Comparison of ENCODE assay signal across 1 cellular context in genomic region chr4:54571293-54571723, GRCh38.
A peak's percentile ranks its signal among the peaks of the same experiment; 100 is the strongest.
TF ChIP-seq lines count a peak whose summit lies in the region.

No MANE protein-coding gene starts in this region.

TF ChIP-seq in K562, 482 proteins besides CTCF, POLR2A, EP300 and RAD21 (continued from another document and continues in another):
- TF ChIP-seq MBD1 (CRISPR knock-in tag; IDR thresholded peaks at IDR 0.05) (no peak), ZNF174 (CRISPR knock-in tag; IDR thresholded peaks at IDR 0.05) (no peak), COPS2 (conservative IDR thresholded peaks at IDR 0.05) (no peak), ETS2 (tag; IDR thresholded peaks at IDR 0.05; ENCODE audit: borderline replicate concordance, poor library complexity, severe bottlenecking) (no peak), BDP1 (IDR thresholded peaks at IDR 0.05; ENCODE audit: insufficient read depth, insufficient read length) (no peak), PRMT5 (CRISPR knock-in tag; IDR thresholded peaks at IDR 0.05) (no peak), ARHGAP35 (IDR thresholded peaks at IDR 0.05; ENCODE audit: partially characterized antibody) (no peak), PHF21A (IDR thresholded peaks at IDR 0.05; ENCODE audit: borderline replicate concordance, low read depth) (no peak), NCOA1 (IDR thresholded peaks at IDR 0.05; ENCODE audit: low read depth) (peak; percentile 90), ZNF41 (CRISPR knock-in tag; conservative IDR thresholded peaks at IDR 0.05) (peak; percentile 79; the same call in 1 of the 2 replicates), ZBTB1 (CRISPR knock-in tag; IDR thresholded peaks at IDR 0.05; ENCODE audit: borderline replicate concordance, low read depth) (no peak), TAF1 (IDR thresholded peaks at IDR 0.05; ENCODE audit: control insufficient read depth, extremely low read depth, insufficient read depth, low read length, severe bottlenecking) (peak; percentile 42), FOSL1 (tag; conservative IDR thresholded peaks at IDR 0.05) (peak; percentile 85), POLR2AphosphoS2 (IDR thresholded peaks at IDR 0.05; ENCODE audit: low read length) (no peak), CCAR2 (IDR thresholded peaks at IDR 0.05; ENCODE audit: low read depth, low read length) (no peak), CC2D1A (IDR thresholded peaks at IDR 0.05) (peak; percentile 93), RREB1 (CRISPR knock-in tag; IDR thresholded peaks at IDR 0.05) (0 out of 2 replicates have a peak, but pooled peaks have one; percentile 67), NRF1 (conservative IDR thresholded peaks at IDR 0.05 in 1 of 2, IDR thresholded peaks at IDR 0.05 in 1 of 2) (peak; percentile 42 to 51; a peak in 3 of 4 replicates), ZNF699 (CRISPR knock-in tag; IDR thresholded peaks at IDR 0.05; ENCODE audit: insufficient replicate concordance) (no peak), CBX8 (IDR thresholded peaks at IDR 0.05; ENCODE audit: borderline replicate concordance, extremely low read depth, low read depth, low read length, poor library complexity, severe bottlenecking) (no peak), ZEB2 (IDR thresholded peaks at IDR 0.05) (peak; percentile 72), NFATC3 (IDR thresholded peaks at IDR 0.05) (peak; percentile 86; the same call in 1 of the 2 replicates), ZNF431 (CRISPR knock-in tag; IDR thresholded peaks at IDR 0.05) (no peak), BRCA1 (IDR thresholded peaks at IDR 0.05) (no peak), BRCA1 (CRISPR knock-in tag; IDR thresholded peaks at IDR 0.05) (no peak), ESRRB (CRISPR knock-in tag; IDR thresholded peaks at IDR 0.05; ENCODE audit: borderline replicate concordance) (no peak), NEUROD1 (IDR thresholded peaks at IDR 0.05; ENCODE audit: borderline replicate concordance, low read depth, low read length, partially characterized antibody) (peak; percentile 73), ZC3H11A (IDR thresholded peaks at IDR 0.05; ENCODE audit: low read depth, low read length) (no peak), NFRKB (IDR thresholded peaks at IDR 0.05; ENCODE audit: low read depth) (0 out of 2 replicates have a peak, but pooled peaks have one; percentile 23), SRSF3 (IDR thresholded peaks at IDR 0.05; ENCODE audit: insufficient read depth, low read length) (no peak), ZNF146 (CRISPR knock-in tag; IDR thresholded peaks at IDR 0.05; ENCODE audit: unreplicated experiment) (no peak), NBN (IDR thresholded peaks at IDR 0.05; ENCODE audit: low read depth) (peak; percentile 57; the same call in 1 of the 2 replicates), HCFC1 (IDR thresholded peaks at IDR 0.05; ENCODE audit: low read depth, low read length) (peak; percentile 15; the same call in 1 of the 2 replicates), FOXK1 (CRISPR knock-in tag; IDR thresholded peaks at IDR 0.05; ENCODE audit: borderline replicate concordance) (no peak), SMARCA5 (IDR thresholded peaks at IDR 0.05) (no peak), FOXM1 (IDR thresholded peaks at IDR 0.05; ENCODE audit: low read depth) (peak; percentile 93), FOXM1 (CRISPR knock-in tag; IDR thresholded peaks at IDR 0.05; ENCODE audit: low read depth) (no peak), GTF2B (IDR thresholded peaks at IDR 0.05; ENCODE audit: extremely low read depth, insufficient read length) (no peak), TBP (optimal IDR thresholded peaks at IDR 0.05; ENCODE audit: low read depth, low read length) (no peak), IFI16 (CRISPR knock-in tag; IDR thresholded peaks at IDR 0.05) (no peak), NFIC (IDR thresholded peaks at IDR 0.05) (peak; percentile 95), POLR3G (IDR thresholded peaks at IDR 0.05; ENCODE audit: extremely low read depth, insufficient read length, insufficient replicate concordance) (no peak), MYNN (IDR thresholded peaks at IDR 0.05) (peak; percentile 93), MYNN (CRISPR knock-in tag; IDR thresholded peaks at IDR 0.05) (no peak), CBX1 (IDR thresholded peaks at IDR 0.05; ENCODE audit: low read depth) (0 out of 2 replicates have a peak, but pooled peaks have one; percentile 45), ZNF133 (CRISPR knock-in tag; IDR thresholded peaks at IDR 0.05) (no peak), SIN3A (IDR thresholded peaks at IDR 0.05; ENCODE audit: borderline replicate concordance in 2 of 2, control insufficient read depth in 1 of 2, low read depth in 2 of 2, low read length in 2 of 2) (no peak), ELF2 (CRISPR knock-in tag; IDR thresholded peaks at IDR 0.05) (no peak), PTTG1 (tag; IDR thresholded peaks at IDR 0.05; ENCODE audit: low read depth) (no peak), ZSCAN32 (CRISPR knock-in tag; IDR thresholded peaks at IDR 0.05) (no peak; the same call in 1 of the 2 replicates)
- TF ChIP-seq, protein P1, sequence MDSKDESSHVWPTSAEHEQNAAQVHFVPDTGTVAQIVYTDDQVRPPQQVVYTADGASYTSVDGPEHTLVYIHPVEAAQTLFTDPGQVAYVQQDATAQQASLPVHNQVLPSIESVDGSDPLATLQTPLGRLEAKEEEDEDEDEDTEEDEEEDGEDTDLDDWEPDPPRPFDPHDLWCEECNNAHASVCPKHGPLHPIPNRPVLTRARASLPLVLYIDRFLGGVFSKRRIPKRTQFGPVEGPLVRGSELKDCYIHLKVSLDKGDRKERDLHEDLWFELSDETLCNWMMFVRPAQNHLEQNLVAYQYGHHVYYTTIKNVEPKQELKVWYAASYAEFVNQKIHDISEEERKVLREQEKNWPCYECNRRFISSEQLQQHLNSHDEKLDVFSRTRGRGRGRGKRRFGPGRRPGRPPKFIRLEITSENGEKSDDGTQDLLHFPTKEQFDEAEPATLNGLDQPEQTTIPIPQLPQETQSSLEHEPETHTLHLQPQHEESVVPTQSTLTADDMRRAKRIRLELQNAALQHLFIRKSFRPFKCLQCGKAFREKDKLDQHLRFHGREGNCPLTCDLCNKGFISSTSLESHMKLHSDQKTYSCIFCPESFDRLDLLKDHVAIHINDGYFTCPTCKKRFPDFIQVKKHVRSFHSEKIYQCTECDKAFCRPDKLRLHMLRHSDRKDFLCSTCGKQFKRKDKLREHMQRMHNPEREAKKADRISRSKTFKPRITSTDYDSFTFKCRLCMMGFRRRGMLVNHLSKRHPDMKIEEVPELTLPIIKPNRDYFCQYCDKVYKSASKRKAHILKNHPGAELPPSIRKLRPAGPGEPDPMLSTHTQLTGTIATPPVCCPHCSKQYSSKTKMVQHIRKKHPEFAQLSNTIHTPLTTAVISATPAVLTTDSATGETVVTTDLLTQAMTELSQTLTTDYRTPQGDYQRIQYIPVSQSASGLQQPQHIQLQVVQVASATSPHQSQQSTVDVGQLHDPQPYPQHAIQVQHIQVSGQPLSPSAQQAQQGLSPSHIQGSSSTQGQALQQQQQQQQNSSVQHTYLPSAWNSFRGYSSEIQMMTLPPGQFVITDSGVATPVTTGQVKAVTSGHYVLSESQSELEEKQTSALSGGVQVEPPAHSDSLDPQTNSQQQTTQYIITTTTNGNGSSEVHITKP (IDR thresholded peaks at IDR 0.05; ENCODE audit: partially characterized antibody): peak; percentile 41
- TF ChIP-seq, protein P2, sequence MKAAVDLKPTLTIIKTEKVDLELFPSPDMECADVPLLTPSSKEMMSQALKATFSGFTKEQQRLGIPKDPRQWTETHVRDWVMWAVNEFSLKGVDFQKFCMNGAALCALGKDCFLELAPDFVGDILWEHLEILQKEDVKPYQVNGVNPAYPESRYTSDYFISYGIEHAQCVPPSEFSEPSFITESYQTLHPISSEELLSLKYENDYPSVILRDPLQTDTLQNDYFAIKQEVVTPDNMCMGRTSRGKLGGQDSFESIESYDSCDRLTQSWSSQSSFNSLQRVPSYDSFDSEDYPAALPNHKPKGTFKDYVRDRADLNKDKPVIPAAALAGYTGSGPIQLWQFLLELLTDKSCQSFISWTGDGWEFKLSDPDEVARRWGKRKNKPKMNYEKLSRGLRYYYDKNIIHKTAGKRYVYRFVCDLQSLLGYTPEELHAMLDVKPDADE (conservative IDR thresholded peaks at IDR 0.05; ENCODE audit: control insufficient read depth, low read depth, low read length): peak; percentile 89
- TF ChIP-seq, protein P3, sequence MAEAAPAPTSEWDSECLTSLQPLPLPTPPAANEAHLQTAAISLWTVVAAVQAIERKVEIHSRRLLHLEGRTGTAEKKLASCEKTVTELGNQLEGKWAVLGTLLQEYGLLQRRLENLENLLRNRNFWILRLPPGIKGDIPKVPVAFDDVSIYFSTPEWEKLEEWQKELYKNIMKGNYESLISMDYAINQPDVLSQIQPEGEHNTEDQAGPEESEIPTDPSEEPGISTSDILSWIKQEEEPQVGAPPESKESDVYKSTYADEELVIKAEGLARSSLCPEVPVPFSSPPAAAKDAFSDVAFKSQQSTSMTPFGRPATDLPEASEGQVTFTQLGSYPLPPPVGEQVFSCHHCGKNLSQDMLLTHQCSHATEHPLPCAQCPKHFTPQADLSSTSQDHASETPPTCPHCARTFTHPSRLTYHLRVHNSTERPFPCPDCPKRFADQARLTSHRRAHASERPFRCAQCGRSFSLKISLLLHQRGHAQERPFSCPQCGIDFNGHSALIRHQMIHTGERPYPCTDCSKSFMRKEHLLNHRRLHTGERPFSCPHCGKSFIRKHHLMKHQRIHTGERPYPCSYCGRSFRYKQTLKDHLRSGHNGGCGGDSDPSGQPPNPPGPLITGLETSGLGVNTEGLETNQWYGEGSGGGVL (CRISPR knock-in tag; IDR thresholded peaks at IDR 0.05): no peak
- TF ChIP-seq, protein P4, sequence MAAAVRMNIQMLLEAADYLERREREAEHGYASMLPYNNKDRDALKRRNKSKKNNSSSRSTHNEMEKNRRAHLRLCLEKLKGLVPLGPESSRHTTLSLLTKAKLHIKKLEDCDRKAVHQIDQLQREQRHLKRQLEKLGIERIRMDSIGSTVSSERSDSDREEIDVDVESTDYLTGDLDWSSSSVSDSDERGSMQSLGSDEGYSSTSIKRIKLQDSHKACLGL (CRISPR knock-in tag; IDR thresholded peaks at IDR 0.05; ENCODE audit: borderline replicate concordance, poor library complexity, severe bottlenecking): no peak
